In the genomic region with DNA sequence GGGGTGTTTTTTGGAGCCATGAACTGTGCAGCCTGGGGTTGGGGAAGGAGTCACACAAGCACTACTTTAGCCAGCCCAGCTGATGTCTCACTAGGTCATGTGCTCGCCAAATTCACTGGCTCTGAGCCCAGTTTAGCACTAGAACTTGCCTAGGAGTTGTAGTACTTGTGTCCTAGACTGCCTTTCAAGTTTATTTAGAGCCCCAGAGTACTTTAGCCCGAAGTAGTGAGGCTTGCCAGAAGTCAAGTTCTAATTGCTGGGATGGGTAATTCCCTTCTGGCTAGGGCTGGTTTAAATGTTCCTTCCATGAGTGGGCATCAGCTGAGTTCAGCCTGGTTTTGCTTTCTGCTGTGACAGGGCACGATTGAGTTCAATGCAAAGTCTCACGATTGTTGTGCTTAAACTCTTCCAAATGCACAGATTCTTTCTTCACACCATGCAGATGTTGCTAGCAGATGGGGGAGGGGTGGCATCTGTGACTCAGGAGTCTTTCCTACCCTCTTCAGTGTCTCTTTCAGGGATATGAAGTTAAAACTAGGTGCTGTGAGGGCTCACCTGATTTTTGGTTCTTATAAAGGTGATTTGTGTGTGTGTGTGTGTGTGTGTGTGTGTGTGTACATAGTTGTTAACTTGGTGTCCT, we compare ENCODE assay signal across 12 cellular contexts.
DNase-seq lines count a peak whose midpoint lies in the region; ATAC-seq and TF ChIP-seq lines count a peak whose summit lies in the region.
"Had no signal": no experiment of that assay in that cellular context is flagged by ENCODE, and none has a peak within 500 bp of the region (broad histone marks: within the 10 kb centered on the region; RNA-seq: fewer than 3 reads in every experiment).

No MANE protein-coding gene starts in this region.

- no peak for TF ChIP-seq CTCF in lung (IDR thresholded peaks at IDR 0.05; ENCODE audit: control extremely low read depth, extremely low read depth)
- no peak for TF ChIP-seq CTCF in GM13976 (IDR thresholded peaks at IDR 0.05; ENCODE audit: borderline replicate concordance, control extremely low read depth, extremely low read depth, insufficient read depth, missing control alignments)

- H3K9me3 ChIP-seq in lung (ENCODE audit: control insufficient read depth in 2 of 2, insufficient read depth in 1 of 2, low read length in 1 of 2) = no peaks in the 10 kb centered on the region

- H3K4me3 ChIP-seq in lung = no peak overlapping the region

- in situ Hi-C loops in GM13976 (cut with MboI; ENCODE audit: low sequenced_read_pairs, unreplicated experiment) = no loop called here

- H3K36me3 ChIP-seq in lung (ENCODE audit: control insufficient read depth in 2 of 2, insufficient read depth in 2 of 2, low read length in 2 of 2) = no peaks in the 10 kb centered on the region

- WGBS in lung, 2 donors = 34 to 64% methylated on average over 4 of the region's 4 CpGs

- no peaks in the 10 kb centered on the region for H3K27me3 ChIP-seq in lung (ENCODE audit: control insufficient read depth, insufficient read depth)

- peak; percentile 80 for ATAC-seq in lung (ENCODE audit: insufficient read depth, low FRiP score)
- ATAC-seq in GM21576 (IDR thresholded peaks at IDR 0.05; ENCODE audit: unreplicated experiment) = no peak
- ATAC-seq: WTC11 had no signal

- DNase-seq in NCI-H2196 (lab: John Stamatoyannopoulos, UW; ENCODE audit: unreplicated experiment) = peak; percentile 32
- no peak for DNase-seq in NCI-H2196 treated with DMSO at 0.1 percent for 48 hours (lab: John Stamatoyannopoulos, UW; ENCODE audit: unreplicated experiment)
- DNase-seq in dermis blood vessel endothelial cell = peak; percentile 46
- peak; percentile 88 for DNase-seq in lung (ENCODE audit: low spot score)
- DNase-seq in ureter (ENCODE audit: low spot score) = peak; percentile 76
- DNase-seq in NOMO-1 (lab: John Stamatoyannopoulos, UW; ENCODE audit: unreplicated experiment in 2 of 2) = no peak
- DNase-seq in GM13976 (ENCODE audit: low spot score) = no peak
- DNase-seq: cerebellar nuclear complex, midbrain, NCI-H226 had no signal

- peak overlapping the region in 1 of 2 donors; percentile 51 for H3K27ac ChIP-seq in lung (ENCODE audit: low read depth in 1 of 2, low read length in 1 of 2)

- peaks cover 4 to 7% of the 10 kb centered on the region in 2 donors for H3K4me1 ChIP-seq in lung (ENCODE audit: control insufficient read depth in 2 of 2, insufficient read depth in 2 of 2, low read length in 2 of 2)

Comparison
In these comparisons a context has a peak if more than half of its experiments do, and no peak if none do; other contexts are left out.
1. DNase-seq: peak in NCI-H2196 (single experiment), dermis blood vessel endothelial cell (single experiment), lung (single experiment) and ureter (single experiment); none in NCI-H2196 treated with DMSO at 0.1 percent for 48 hours (single experiment), NOMO-1 (0 of 2) and GM13976 (single experiment).